ENCODE assay signal across 8 cellular contexts in the genomic region with DNA sequence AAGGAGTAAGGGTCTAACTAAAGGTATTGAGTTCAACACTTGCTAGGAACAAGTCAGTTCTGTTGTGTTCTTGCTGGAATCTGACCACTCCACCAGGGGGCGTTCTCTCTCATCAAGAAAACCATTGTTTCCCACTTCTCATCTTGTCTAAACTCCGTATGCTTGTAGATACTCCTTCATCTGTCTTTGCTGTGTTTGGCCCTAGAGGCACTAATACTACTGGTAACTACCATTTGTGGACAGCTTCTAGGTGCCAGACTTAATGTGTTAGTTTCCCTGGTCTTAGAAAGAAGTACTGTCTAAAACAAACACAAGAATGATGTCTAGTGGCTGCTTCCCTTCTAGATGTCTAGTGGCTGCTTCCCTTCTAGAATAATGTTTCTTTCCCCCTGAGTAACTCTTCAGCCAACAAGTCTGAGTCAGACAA. TPM values are rescaled to one million over a fixed set of nuclear protein-coding genes. Genes with fewer than 3 reads are reported as not detected.
A peak's percentile ranks its signal among the peaks of the same experiment; 100 is the strongest.
DNase-seq lines count a peak whose midpoint lies in the region; ATAC-seq and TF ChIP-seq lines count a peak whose summit lies in the region.

No MANE protein-coding gene starts in this region.

- H3K4me1 ChIP-seq in Karpas-422 (ENCODE audit: low read length) = no peaks in the 10 kb centered on the region
- H3K4me1 ChIP-seq in Panc1 (ENCODE audit: control insufficient read depth, insufficient read depth, low read length) = no peaks in the 10 kb centered on the region
- H3K4me1 ChIP-seq in fibroblast of lung (ENCODE audit: control insufficient read depth, extremely low read depth, insufficient read depth, low read length) = no peaks in the 10 kb centered on the region

- H3F3A ChIP-seq in neural cell (ENCODE audit: insufficient read depth, low read length, poor library complexity, severe bottlenecking) = no peaks in the 10 kb centered on the region

- H3K4me3 ChIP-seq in Karpas-422 (ENCODE audit: low read length) = no peak overlapping the region
- H3K4me3 ChIP-seq in Panc1 (ENCODE audit: low read depth in 2 of 2, low read length in 2 of 2) = no peak overlapping the region
- H3K4me3 ChIP-seq in fibroblast of lung (replicated peaks in 1 of 4; ENCODE audit: control extremely low read depth in 1 of 4, insufficient read depth in 1 of 4, low read depth in 3 of 4, low read length in 4 of 4) = no peak overlapping the region
- no peak overlapping the region for H3K4me3 ChIP-seq in neural cell (ENCODE audit: low read length)

- peak overlapping the region; percentile 47; the same call in 1 of the 2 replicates for H2AFZ ChIP-seq in Karpas-422 (ENCODE audit: low read length)
- H2AFZ ChIP-seq in fibroblast of lung (ENCODE audit: low read length) = peak overlapping the region; percentile 66
- no peak overlapping the region for H2AFZ ChIP-seq in neural cell (ENCODE audit: low read depth, low read length)

- peak; percentile 84 for ATAC-seq in Panc1
- no peak for ATAC-seq in HG03354 (IDR thresholded peaks at IDR 0.05; ENCODE audit: poor library complexity, severe bottlenecking, unreplicated experiment)

- TF ChIP-seq EP300 in neural cell (conservative IDR thresholded peaks at IDR 0.05; ENCODE audit: poor library complexity, severe bottlenecking) = no peak

- peak; percentile 25 for TF ChIP-seq RAD21 in neural cell (conservative IDR thresholded peaks at IDR 0.05)

- H3K27ac ChIP-seq in Karpas-422 (ENCODE audit: low read length) (no peak overlapping the region), Panc1 (ENCODE audit: low read length) (no peak overlapping the region), fibroblast of lung (ENCODE audit: insufficient read depth, low read length) (no peak overlapping the region), neural cell (ENCODE audit: low read length) (no peak overlapping the region)

- H3K36me3 ChIP-seq in Karpas-422 (ENCODE audit: insufficient read depth, low read length) (no peaks in the 10 kb centered on the region), Panc1 (ENCODE audit: control insufficient read depth, insufficient read depth, low read length) (no peaks in the 10 kb centered on the region), fibroblast of lung (ENCODE audit: control insufficient read depth, insufficient read depth, low read length) (no peaks in the 10 kb centered on the region), neural cell (ENCODE audit: insufficient read depth, low read length) (no peaks in the 10 kb centered on the region)

- H3K9ac ChIP-seq in Karpas-422 (ENCODE audit: low read length) (no peak overlapping the region), fibroblast of lung (ENCODE audit: insufficient read depth, low read length) (no peak overlapping the region), neural cell (ENCODE audit: low read length) (no peak overlapping the region)

- TF ChIP-seq CTCF in Panc1 (IDR thresholded peaks at IDR 0.05) = peak; percentile 73
- TF ChIP-seq CTCF in fibroblast of lung (conservative IDR thresholded peaks at IDR 0.05 in 1 of 2, IDR thresholded peaks at IDR 0.05 in 1 of 2; ENCODE audit: low read depth in 1 of 2, low read length in 2 of 2) = peak; percentile 86 to 90
- peak; percentile 39 for TF ChIP-seq CTCF in neural cell (IDR thresholded peaks at IDR 0.05; ENCODE audit: poor library complexity, severe bottlenecking)

- intact Hi-C loops in Panc1 (cut with micrococcal nuclease; ENCODE audit: unreplicated experiment) = loop anchor here (2.0 to 10.0 kb wide), 2 partner anchors 99 to 147 kb away; no protein-coding TSS in a partner anchor

- no peaks in the 10 kb centered on the region for H3K9me2 ChIP-seq in Karpas-422 (replicated peaks; ENCODE audit: insufficient read depth, low read length)
- no peaks in the 10 kb centered on the region for H3K9me2 ChIP-seq in neural cell (ENCODE audit: insufficient read depth, low read length)

- peak; percentile 72 for DNase-seq in Daoy (ENCODE audit: low read depth)
- peak; percentile 91 for DNase-seq in Karpas-422
- peak; percentile 54 for DNase-seq in Panc1 (ENCODE audit: low read depth, low spot score)
- peak; percentile 75 to 76 for DNase-seq in activated T-cell treated with anti-CD3 and anti-CD28 coated beads, Interleukin-2, amount 50 U/mL, for 48 hours
- DNase-seq in fibroblast of lung (ENCODE audit: low read depth in 2 of 2) = peak; percentile 81 to 93
- peak; percentile 63 for DNase-seq in stimulated activated naive CD4-positive, alpha-beta T cell treated with Interleukin-2 at 50 U/mL for 16 hours (lab: John Stamatoyannopoulos, UW)

- H3K9me3 ChIP-seq in Karpas-422 (ENCODE audit: low read length) (no peaks in the 10 kb centered on the region), Panc1 (ENCODE audit: control insufficient read depth, insufficient read depth, low read depth, low read length) (no peaks in the 10 kb centered on the region), fibroblast of lung (ENCODE audit: control insufficient read depth, insufficient read depth, low read depth, low read length) (no peaks in the 10 kb centered on the region), neural cell (ENCODE audit: low read length) (no peaks in the 10 kb centered on the region)

- H4K20me1 ChIP-seq in Karpas-422 (ENCODE audit: insufficient read depth, low read depth, low read length) (no peaks in the 10 kb centered on the region), fibroblast of lung (ENCODE audit: control insufficient read depth, extremely low read depth, insufficient read depth, low read length) (no peaks in the 10 kb centered on the region), neural cell (ENCODE audit: insufficient read depth) (no peaks in the 10 kb centered on the region)

- CTCF ChIA-PET in Panc1 (lab: Charles Lee) = no interaction called here

- POLR2A ChIA-PET in Panc1 (lab: Charles Lee) = no interaction called here

- no TSS peak for BruUV-seq in Panc1 (replicated peaks; lab: Mats Ljungman, UMichigan)

- H3K27me3 ChIP-seq in Karpas-422 (ENCODE audit: low read length) (no peaks in the 10 kb centered on the region), Panc1 (ENCODE audit: control insufficient read depth, insufficient read depth, low read length) (no peaks in the 10 kb centered on the region), fibroblast of lung (ENCODE audit: control insufficient read depth, insufficient read depth, low read length) (no peaks in the 10 kb centered on the region), neural cell (ENCODE audit: insufficient read depth, low read depth, low read length) (no peaks in the 10 kb centered on the region)

- no peak overlapping the region for H3K4me2 ChIP-seq in Karpas-422 (ENCODE audit: low read depth, low read length, poor library complexity, severe bottlenecking)
- H3K4me2 ChIP-seq in fibroblast of lung (ENCODE audit: extremely low read depth, insufficient read depth, low read length) = no peak overlapping the region
- H3K4me2 ChIP-seq in neural cell (ENCODE audit: low read length) = no peak overlapping the region

- in situ Hi-C loops in Panc1 (cut with HindIII; ENCODE audit: low pct_unique_long_range_greater_than_20kb, low sequenced_read_pairs) = no loop called here

- H3K79me2 ChIP-seq in Karpas-422 (ENCODE audit: low read length) (no peaks in the 10 kb centered on the region), fibroblast of lung (ENCODE audit: control insufficient read depth, insufficient read depth, low read length) (no peaks in the 10 kb centered on the region), neural cell (replicated peaks; ENCODE audit: insufficient read depth, low read length) (no peaks in the 10 kb centered on the region)

TF ChIP-seq in neural cell, 6 proteins besides CTCF, POLR2A, EP300 and RAD21:
- no peak for TF ChIP-seq MXI1 (conservative IDR thresholded peaks at IDR 0.05; ENCODE audit: poor library complexity, severe bottlenecking)
- peak; percentile 38 for TF ChIP-seq SMC3 (conservative IDR thresholded peaks at IDR 0.05; ENCODE audit: poor library complexity)
TF ChIP-seq in neural cell: peak in this region for 1.

RNA-seq across cellular contexts. Expression of gene PTPDC1, which starts 18.7 kb away (rescaled TPM):
- 8.6 and 10.6 TPM in 2 replicates for total RNA-seq in Daoy (2014; rRNA removed; shearing (Covaris generic))
- 1.5 and 2.3 TPM in 2 replicates for total RNA-seq in Karpas-422 (2014; rRNA removed; shearing (Covaris generic); ENCODE audit: low replicate concordance)
- total RNA-seq in Panc1 (2021; ENCODE audit: unreplicated experiment) (10.6 TPM), fibroblast of lung (5.9 and 7.6 TPM in 2 replicates)
- polyA plus RNA-seq in Panc1 (2012; ENCODE audit: insufficient read length) = 4.5 TPM
- polyA plus RNA-seq in fibroblast of lung (3.8 and 4.4 TPM in 2 replicates), neural cell (23.7 and 27.8 TPM in 2 replicates)
- 2.2 and 2.4 TPM in 2 replicates for polyA plus RNA-seq in fibroblast of lung (2012)
- polyA minus RNA-seq in fibroblast of lung (ENCODE audit: low replicate concordance) (1.2 and 2.6 TPM in 2 replicates), neural cell (49.9 and 58.2 TPM in 2 replicates)
